Comparison of ENCODE assay signal across 19 cellular contexts in genomic region chr7:152052772-152053171, GRCh38.
DNase-seq lines count a peak whose midpoint lies in the region; ATAC-seq and TF ChIP-seq lines count a peak whose summit lies in the region.
"Had no signal": no experiment of that assay in that cellular context is flagged by ENCODE, and none has a peak within 500 bp of the region (broad histone marks: within the 10 kb centered on the region; RNA-seq: fewer than 3 reads in every experiment).

No MANE protein-coding gene starts in this region.

- in situ Hi-C loops in KBM-7 (cut with MboI; ENCODE audit: low pct_unique_long_range_greater_than_20kb, low sequenced_read_pairs) = no loop called here

- H3K4me3 ChIP-seq in tibial artery = no peak overlapping the region
- H3K4me3 ChIP-seq: SJCRH30 had no signal

- POLR2A ChIA-PET in HEK293T (lab: Yijun Ruan, JAX) = no interaction called here

- no peaks in the 10 kb centered on the region for H3K27me3 Mint-ChIP-seq in central memory CD8-positive, alpha-beta T cell
- no peaks in the 10 kb centered on the region for H3K27me3 Mint-ChIP-seq in nephron progenitor cell (ENCODE audit: low read depth, poor library complexity)

- H3K27ac Mint-ChIP-seq in central memory CD8-positive, alpha-beta T cell (ENCODE audit: low read depth) = peak overlapping the region; percentile 1
- H3K27ac Mint-ChIP-seq in nephron progenitor cell = no peak overlapping the region

- H3K27me3 ChIP-seq in tibial artery = no peaks in the 10 kb centered on the region
- H3K27me3 ChIP-seq: SJCRH30 had no signal

- TF ChIP-seq CTCF in nephron progenitor cell (IDR thresholded peaks at IDR 0.05) = no peak
- no peak for TF ChIP-seq CTCF in tibial artery (IDR thresholded peaks at IDR 0.05)

- DNase-seq in NCI-H524 (lab: John Stamatoyannopoulos, UW) = peak; percentile 2 to 50
- no peak for DNase-seq in NCI-H524 treated with DMSO at 0.1 percent for 48 hours (lab: John Stamatoyannopoulos, UW)
- no peak for DNase-seq in HEK293T (ENCODE audit: extremely low spot score)
- DNase-seq in central memory CD8-positive, alpha-beta T cell (ENCODE audit: low spot score in 2 of 2) = no peak
- peak; percentile 16 for DNase-seq in nephron progenitor cell
- DNase-seq in NCI-H128 (lab: John Stamatoyannopoulos, UW; ENCODE audit: unreplicated experiment) = no peak
- DNase-seq in tibial artery = no peak
- no peak for DNase-seq in KBM-7
- DNase-seq: 8988T, Calu3, H7, Karpas-422, NCI-H1092 treated with DMSO at 0.1 percent for 48 hours, NCI-H1436 treated with DMSO at 0.1 percent for 48 hours, NCI-H1930, NCI-H2107, SJCRH30 had no signal

- intact Hi-C loops in tibial artery (cut with DNase I; ENCODE audit: low total_unique reads) = no loop called here

- peaks cover 39% of the 10 kb centered on the region for H3K4me1 Mint-ChIP-seq in central memory CD8-positive, alpha-beta T cell
- H3K4me1 Mint-ChIP-seq in nephron progenitor cell = peaks cover 39% of the 10 kb centered on the region

- no peak for ATAC-seq in central memory CD8-positive, alpha-beta T cell (replicated peaks; ENCODE audit: extremely low read depth, poor library complexity, severe bottlenecking)
- ATAC-seq: SK-N-SH treated with all-trans-retinoic acid at 6 μM for 48 hours had no signal

- H3K9me3 Mint-ChIP-seq in central memory CD8-positive, alpha-beta T cell = no peaks in the 10 kb centered on the region
- H3K9me3 Mint-ChIP-seq in nephron progenitor cell = peaks cover 19% of the 10 kb centered on the region

- no peaks in the 10 kb centered on the region for H3K9me3 ChIP-seq in tibial artery
- H3K9me3 ChIP-seq: SJCRH30 had no signal

- no peak overlapping the region for H3K27ac ChIP-seq in tibial artery
- H3K27ac ChIP-seq: HL-60, SJCRH30 had no signal

- no peak overlapping the region for H3K4me3 Mint-ChIP-seq in central memory CD8-positive, alpha-beta T cell
- peak overlapping the region; percentile 9 for H3K4me3 Mint-ChIP-seq in nephron progenitor cell

- H3K4me1 ChIP-seq in tibial artery = peaks cover 0 to 21% (median 9%) of the 10 kb centered on the region in 4 donors

- H3K36me3 ChIP-seq in tibial artery = no peaks in the 10 kb centered on the region
- H3K36me3 ChIP-seq: SJCRH30 had no signal

- CTCF ChIA-PET in HEK293T (lab: Yijun Ruan, JAX) = no interaction called here

- H3K36me3 Mint-ChIP-seq in central memory CD8-positive, alpha-beta T cell (ENCODE audit: insufficient read depth) = peaks cover 2% of the 10 kb centered on the region
- peaks cover 26% of the 10 kb centered on the region for H3K36me3 Mint-ChIP-seq in nephron progenitor cell (ENCODE audit: low read depth)

TF ChIP-seq in HEK293T, 16 proteins besides CTCF, POLR2A, EP300 and RAD21:
- peak; percentile 79 for TF ChIP-seq PKNOX1 (IDR thresholded peaks at IDR 0.05)
- no peak for TF ChIP-seq ELF4 (IDR thresholded peaks at IDR 0.05)
- no peak for TF ChIP-seq BHLHE40 (IDR thresholded peaks at IDR 0.05; ENCODE audit: borderline replicate concordance)

Comparison
In these comparisons a context has a peak if more than half of its experiments do, and no peak if none do; other contexts are left out.
1. DNase-seq: peak in NCI-H524 (2 of 2) and nephron progenitor cell (single experiment); none in NCI-H524 treated with DMSO at 0.1 percent for 48 hours (single experiment), HEK293T (single experiment), central memory CD8-positive, alpha-beta T cell (0 of 2), NCI-H128 (single experiment), tibial artery (0 of 2) and KBM-7 (single experiment).